Comparison of ENCODE assay signal across 27 cellular contexts in the genomic region with DNA sequence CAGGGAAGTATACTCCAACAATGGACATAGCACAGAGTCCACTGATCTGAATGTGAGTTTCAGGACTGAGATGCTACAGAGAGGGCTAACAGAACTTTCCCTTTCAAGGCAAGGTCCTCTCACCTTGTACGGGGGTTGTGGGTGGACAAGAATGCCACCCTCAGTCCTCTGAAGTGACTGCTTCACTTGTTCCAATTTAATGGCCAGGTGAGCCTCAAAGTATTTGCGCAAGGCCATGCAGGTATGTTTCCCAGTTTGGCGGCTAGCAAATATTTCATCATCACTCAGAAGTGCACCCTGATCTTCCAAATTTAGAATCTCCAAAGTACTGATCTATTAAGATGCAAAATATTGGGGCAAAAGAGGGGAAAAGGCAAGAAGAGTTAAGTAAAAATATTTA.
"Had no signal": no experiment of that assay in that cellular context is flagged by ENCODE, and none has a peak within 500 bp of the region (broad histone marks: within the 10 kb centered on the region; RNA-seq: fewer than 3 reads in every experiment).

No MANE protein-coding gene starts in this region.

- H3K9me3 ChIP-seq: adrenal gland, body of pancreas, colonic mucosa had no signal

- ATAC-seq: activated CD4-positive, alpha-beta T cell treated with anti-CD3 and anti-CD28 coated beads for 36 hours; activated naive CD4-positive, alpha-beta T cell treated with anti-CD3 and anti-CD28 coated beads, Interleukin-2, amount 50 U/mL, for 72 hours; activated T-cell treated with anti-CD3 and anti-CD28 coated beads, Interleukin-2, amount 50 U/mL, for 72 hours; body of pancreas; esophagus mucosa had no signal

- H3K4me3 Mint-ChIP-seq: activated CD4-positive, alpha-beta memory T cell treated with anti-CD3 and anti-CD28 coated beads, Interleukin-2, amount 10 ng/mL, durations not matched to agents 7 days and 5 days; activated CD4-positive, alpha-beta T cell treated with anti-CD3 and anti-CD28 coated beads for 36 hours; activated CD4-positive, alpha-beta T cell treated with anti-CD3 and anti-CD28 coated beads, Interleukin-2, amount 10 ng/mL, durations not matched to agents 7 days and 5 days; activated naive CD4-positive, alpha-beta T cell treated with anti-CD3 and anti-CD28 coated beads, Interleukin-2, amount 10 ng/mL, durations not matched to agents 7 days and 5 days; activated T-cell treated with anti-CD3 and anti-CD28 coated beads, Interleukin-2, amount 50 U/mL, for 24 hours; activated T-cell treated with anti-CD3 and anti-CD28 coated beads, Interleukin-2, amount 50 U/mL, for 72 hours; endodermal cell had no signal

- H3K4me1 ChIP-seq: body of pancreas, colonic mucosa had no signal

- H3K4me1 Mint-ChIP-seq: activated CD4-positive, alpha-beta memory T cell treated with anti-CD3 and anti-CD28 coated beads, Interleukin-2, amount 10 ng/mL, durations not matched to agents 7 days and 5 days; activated CD4-positive, alpha-beta T cell treated with anti-CD3 and anti-CD28 coated beads for 36 hours; activated CD4-positive, alpha-beta T cell treated with anti-CD3 and anti-CD28 coated beads, Interleukin-2, amount 10 ng/mL, durations not matched to agents 7 days and 5 days; activated naive CD4-positive, alpha-beta T cell treated with anti-CD3 and anti-CD28 coated beads, Interleukin-2, amount 10 ng/mL, durations not matched to agents 7 days and 5 days; endodermal cell had no signal

- H3K4me3 ChIP-seq: adrenal gland, body of pancreas, colonic mucosa, dorsolateral prefrontal cortex had no signal

- H3K27me3 ChIP-seq: adrenal gland, body of pancreas, colonic mucosa, dorsolateral prefrontal cortex had no signal

- H3K27me3 Mint-ChIP-seq: activated CD4-positive, alpha-beta memory T cell treated with anti-CD3 and anti-CD28 coated beads, Interleukin-2, amount 10 ng/mL, durations not matched to agents 7 days and 5 days; activated CD4-positive, alpha-beta T cell treated with anti-CD3 and anti-CD28 coated beads for 36 hours; activated CD4-positive, alpha-beta T cell treated with anti-CD3 and anti-CD28 coated beads, Interleukin-2, amount 10 ng/mL, durations not matched to agents 7 days and 5 days; activated naive CD4-positive, alpha-beta T cell treated with anti-CD3 and anti-CD28 coated beads, Interleukin-2, amount 10 ng/mL, durations not matched to agents 7 days and 5 days; activated T-cell treated with anti-CD3 and anti-CD28 coated beads, Interleukin-2, amount 50 U/mL, for 24 hours had no signal

- H3K27ac Mint-ChIP-seq: activated CD4-positive, alpha-beta memory T cell treated with anti-CD3 and anti-CD28 coated beads, Interleukin-2, amount 10 ng/mL, durations not matched to agents 7 days and 5 days; activated CD4-positive, alpha-beta T cell treated with anti-CD3 and anti-CD28 coated beads for 36 hours; activated CD4-positive, alpha-beta T cell treated with anti-CD3 and anti-CD28 coated beads, Interleukin-2, amount 10 ng/mL, durations not matched to agents 7 days and 5 days; activated naive CD4-positive, alpha-beta T cell treated with anti-CD3 and anti-CD28 coated beads, Interleukin-2, amount 10 ng/mL, durations not matched to agents 7 days and 5 days; activated T-cell treated with anti-CD3 and anti-CD28 coated beads, Interleukin-2, amount 50 U/mL, for 24 hours; activated T-cell treated with anti-CD3 and anti-CD28 coated beads, Interleukin-2, amount 50 U/mL, for 72 hours; endodermal cell had no signal

- H3K27ac ChIP-seq: adrenal gland, body of pancreas, colonic mucosa, dorsolateral prefrontal cortex had no signal

- H3K9me3 Mint-ChIP-seq: activated CD4-positive, alpha-beta memory T cell treated with anti-CD3 and anti-CD28 coated beads, Interleukin-2, amount 10 ng/mL, durations not matched to agents 7 days and 5 days; activated CD4-positive, alpha-beta T cell treated with anti-CD3 and anti-CD28 coated beads, Interleukin-2, amount 10 ng/mL, durations not matched to agents 7 days and 5 days; activated naive CD4-positive, alpha-beta T cell treated with anti-CD3 and anti-CD28 coated beads, Interleukin-2, amount 10 ng/mL, durations not matched to agents 7 days and 5 days; activated naive CD4-positive, alpha-beta T cell treated with anti-CD3 and anti-CD28 coated beads, Interleukin-2, amount 50 U/mL, for 72 hours; activated T-cell treated with anti-CD3 and anti-CD28 coated beads, Interleukin-2, amount 50 U/mL, for 24 hours; activated T-cell treated with anti-CD3 and anti-CD28 coated beads, Interleukin-2, amount 50 U/mL, for 72 hours; endodermal cell had no signal

- DNase-seq: activated CD4-positive, alpha-beta memory T cell treated with anti-CD3 and anti-CD28 coated beads, Interleukin-2, amount 10 ng/mL, durations not matched to agents 7 days and 5 days; activated CD4-positive, alpha-beta T cell treated with anti-CD3 and anti-CD28 coated beads for 36 hours; activated CD4-positive, alpha-beta T cell treated with anti-CD3 and anti-CD28 coated beads, Interleukin-2, amount 10 ng/mL, durations not matched to agents 7 days and 5 days; activated CD4-positive, alpha-beta T cell treated with anti-CD3 and anti-CD28 coated beads, Interleukin-2, amount 50 U/mL, for 4 hours; activated CD4-positive, CD25-positive, alpha-beta regulatory T cell; activated CD4-positive, CD25-positive, alpha-beta regulatory T cell treated with anti-CD3 and anti-CD28 coated beads, Interleukin-2, amount 50 U/mL, for 72 hours; activated CD8-positive, alpha-beta memory T cell treated with anti-CD3 and anti-CD28 coated beads, Interleukin-2, amount 50 U/mL, for 48 hours; activated gamma-delta T cell; activated naive CD4-positive, alpha-beta T cell; activated naive CD4-positive, alpha-beta T cell treated with anti-CD3 and anti-CD28 coated beads, Interleukin-2, amount 10 ng/mL, durations not matched to agents 7 days and 5 days; activated T-cell treated with anti-CD3 and anti-CD28 coated beads for 4 hours; activated T-cell treated with anti-CD3 and anti-CD28 coated beads, Interleukin-2, amount 50 U/mL, for 24 hours; activated T-cell treated with anti-CD3 and anti-CD28 coated beads, Interleukin-2, amount 50 U/mL, for 72 hours; adrenal gland; amygdala; aorta; body of pancreas; central memory CD4-positive, alpha-beta T cell; cerebellar nuclear complex; colonic mucosa; dorsolateral prefrontal cortex; effector memory CD4-positive, alpha-beta T cell; endodermal cell; foreskin fibroblast; T-helper 2 cell had no signal
